In genomic region chrX:107715331-107716044, GRCh38 we compare ENCODE assay signal across 7 cellular contexts.
DNase-seq lines count a peak whose midpoint lies in the region; ATAC-seq and TF ChIP-seq lines count a peak whose summit lies in the region.

No MANE protein-coding gene starts in this region.

- H3K4me1 Mint-ChIP-seq in activated CD8-positive, alpha-beta T cell treated with anti-CD3 and anti-CD28 coated beads, Interleukin-2, amount 10 ng/mL, durations not matched to agents 7 days and 5 days (ENCODE audit: low read depth), result peaks cover 49% of the 10 kb centered on the region

- H3K4me3 ChIP-seq in HFF-Myc (replicated peaks; ENCODE audit: low read depth, low read length) (peak overlapping the region; percentile 48), retinal pigment epithelial cell (ENCODE audit: low read length) (peak overlapping the region; percentile 71)

- ATAC-seq in activated CD8-positive, alpha-beta T cell treated with anti-CD3 and anti-CD28 coated beads, Interleukin-2, amount 10 ng/mL, durations not matched to agents 7 days and 5 days, result no peak
- peak; percentile 10 for ATAC-seq in foreskin keratinocyte
- no peak for ATAC-seq in HG02870 (IDR thresholded peaks at IDR 0.05; ENCODE audit: unreplicated experiment)
- no peak for ATAC-seq in HG02763 (IDR thresholded peaks at IDR 0.05; ENCODE audit: unreplicated experiment)

- no peaks in the 10 kb centered on the region for H3K27me3 Mint-ChIP-seq in activated CD8-positive, alpha-beta T cell treated with anti-CD3 and anti-CD28 coated beads, Interleukin-2, amount 10 ng/mL, durations not matched to agents 7 days and 5 days (ENCODE audit: low read depth)

- TF ChIP-seq CTCF in HFF-Myc (IDR thresholded peaks at IDR 0.05; ENCODE audit: low read depth, low read length, missing control alignments) (no peak), foreskin keratinocyte (conservative IDR thresholded peaks at IDR 0.05) (no peak), retinal pigment epithelial cell (conservative IDR thresholded peaks at IDR 0.05; ENCODE audit: low read depth, low read length) (no peak)

- no peaks in the 10 kb centered on the region for H3K27me3 ChIP-seq in foreskin keratinocyte

- peak overlapping the region; percentile 91 for H3K27ac ChIP-seq in foreskin keratinocyte

- DNase-seq in HFF-Myc (ENCODE audit: extremely low read depth, low read depth) (no peak), foreskin keratinocyte (peak in 1 of 2 donors; percentile 67), retinal pigment epithelial cell (ENCODE audit: low read depth) (no peak), 8988T (no peak)
- DNase-seq in activated CD8-positive, alpha-beta T cell treated with anti-CD3 and anti-CD28 coated beads, Interleukin-2, amount 10 ng/mL, durations not matched to agents 7 days and 5 days, result peak; percentile 22

- H3K27ac Mint-ChIP-seq in activated CD8-positive, alpha-beta T cell treated with anti-CD3 and anti-CD28 coated beads, Interleukin-2, amount 10 ng/mL, durations not matched to agents 7 days and 5 days, result peak overlapping the region; percentile 83

- POLR2A ChIA-PET in activated CD8-positive, alpha-beta T cell treated with anti-CD3 and anti-CD28 coated beads, Interleukin-2, amount 10 ng/mL, durations not matched to agents 7 days and 5 days (lab: Charles Lee), result interaction anchor here (2.0 to 11.6 kb wide), 5 partner anchors 26 to 87 kb away, joined by 11 to 292 read pairs (median 14); partner anchors contain the start of genes PRPS1 and TSC22D3

- H3K4me1 ChIP-seq in foreskin keratinocyte, result peaks cover 7% of the 10 kb centered on the region

- no peaks in the 10 kb centered on the region for H3K9me3 Mint-ChIP-seq in activated CD8-positive, alpha-beta T cell treated with anti-CD3 and anti-CD28 coated beads, Interleukin-2, amount 10 ng/mL, durations not matched to agents 7 days and 5 days (ENCODE audit: insufficient read depth)

- H3K4me3 Mint-ChIP-seq in activated CD8-positive, alpha-beta T cell treated with anti-CD3 and anti-CD28 coated beads, Interleukin-2, amount 10 ng/mL, durations not matched to agents 7 days and 5 days, result peak overlapping the region; percentile 90

- CTCF ChIA-PET in activated CD8-positive, alpha-beta T cell treated with anti-CD3 and anti-CD28 coated beads, Interleukin-2, amount 10 ng/mL, durations not matched to agents 7 days and 5 days (lab: Charles Lee), result interaction anchor here (0.8 to 14.6 kb wide), 7 partner anchors 26 to 87 kb away, joined by 3 to 308 read pairs (median 15); partner anchors contain the start of genes NCBP2L, PRPS1 and TSC22D3

- peaks cover 28% of the 10 kb centered on the region for H3K36me3 Mint-ChIP-seq in activated CD8-positive, alpha-beta T cell treated with anti-CD3 and anti-CD28 coated beads, Interleukin-2, amount 10 ng/mL, durations not matched to agents 7 days and 5 days (ENCODE audit: low read depth)
